In the genomic region with DNA sequence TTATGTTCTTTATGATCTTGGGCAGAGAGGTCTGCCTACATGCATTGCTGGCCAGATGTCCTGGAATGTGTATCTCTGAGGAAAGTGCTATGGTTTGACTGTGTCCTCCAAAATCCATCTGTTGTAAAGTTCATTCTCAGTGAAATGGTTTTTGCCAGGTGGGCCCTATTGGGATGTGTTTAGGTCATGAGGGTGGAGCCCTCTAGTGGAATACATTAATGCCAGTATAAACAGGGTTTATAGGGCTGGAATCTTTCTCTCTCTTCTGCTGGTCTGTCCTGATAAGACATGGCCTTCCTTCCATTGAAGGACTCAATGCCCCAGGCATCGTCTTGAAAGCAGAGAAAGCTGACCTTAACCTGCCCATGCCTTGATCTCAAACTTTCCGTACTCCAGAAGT, we compare ENCODE assay signal across 14 cellular contexts.
DNase-seq lines count a peak whose midpoint lies in the region; ATAC-seq and TF ChIP-seq lines count a peak whose summit lies in the region.
"Had no signal": no experiment of that assay in that cellular context is flagged by ENCODE, and none has a peak within 500 bp of the region (broad histone marks: within the 10 kb centered on the region; RNA-seq: fewer than 3 reads in every experiment).

No MANE protein-coding gene starts in this region.

- H2BK15ac ChIP-seq in mesendoderm (replicated peaks; ENCODE audit: low read depth) = no peak overlapping the region

- dilution Hi-C loops in mammary epithelial cell (cut with HindIII; ENCODE audit: low sequenced_read_pairs) = no loop called here

- H3K4ac ChIP-seq in mesendoderm (ENCODE audit: low read depth, low read length) = no peak overlapping the region

- no peaks in the 10 kb centered on the region for H3F3A ChIP-seq in smooth muscle cell (ENCODE audit: low read depth)

- H2BK5ac ChIP-seq in mesendoderm (ENCODE audit: low read length) = no peak overlapping the region

- no TSS peak for BruUV-seq in mammary epithelial cell (replicated peaks; lab: Mats Ljungman, UMichigan)

- H3K4me2 ChIP-seq in mammary epithelial cell (ENCODE audit: insufficient read depth, low read depth, low read length) = no peak overlapping the region
- no peak overlapping the region for H3K4me2 ChIP-seq in mesendoderm (ENCODE audit: low read length)
- no peak overlapping the region for H3K4me2 ChIP-seq in smooth muscle cell

- H3K23ac ChIP-seq in mesendoderm (ENCODE audit: low read length) = no peak overlapping the region

- H3K79me1 ChIP-seq in mesendoderm (ENCODE audit: low read length) = no peaks in the 10 kb centered on the region

- no peak overlapping the region for H4K5ac ChIP-seq in mesendoderm (ENCODE audit: low read length)

- H3K4me1 ChIP-seq in mammary epithelial cell (ENCODE audit: insufficient read depth, low read length) (no peaks in the 10 kb centered on the region), mesendoderm (ENCODE audit: control insufficient read depth, low read depth, low read length) (no peaks in the 10 kb centered on the region), smooth muscle cell (ENCODE audit: low read depth) (no peaks in the 10 kb centered on the region)
- H3K4me1 ChIP-seq: parathyroid adenoma had no signal

- H3K79me2 ChIP-seq in mammary epithelial cell (ENCODE audit: insufficient read depth, low read length) = no peaks in the 10 kb centered on the region
- no peaks in the 10 kb centered on the region for H3K79me2 ChIP-seq in mesendoderm (ENCODE audit: control insufficient read depth, insufficient read depth, low read length)
- H3K79me2 ChIP-seq in smooth muscle cell (ENCODE audit: low read depth) = no peaks in the 10 kb centered on the region
- H3K79me2 ChIP-seq: parathyroid adenoma had no signal

- in situ Hi-C loops in mammary epithelial cell (cut with MboI; ENCODE audit: low sequenced_read_pairs in 2 of 2) = no loop called here

- H3K4me3 ChIP-seq in LNCaP clone FGC (ENCODE audit: low read depth, low read length) (no peak overlapping the region), mammary epithelial cell (replicated peaks in 1 of 3; ENCODE audit: insufficient read depth in 1 of 3, low read depth in 2 of 3, low read length in 3 of 3) (no peak overlapping the region), mesendoderm (ENCODE audit: low read length) (no peak overlapping the region), smooth muscle cell (no peak overlapping the region)

- DNase-seq in NCI-H82 (lab: John Stamatoyannopoulos, UW) (peak; percentile 20), NCI-H82 treated with DMSO at 0.1 percent for 48 hours (lab: John Stamatoyannopoulos, UW; ENCODE audit: unreplicated experiment) (no peak), LNCaP clone FGC (ENCODE audit: low read depth) (no peak), mammary epithelial cell (no peak), mesendoderm (peak; percentile 45), smooth muscle cell (lab: John Stamatoyannopoulos, UW; ENCODE audit: unreplicated experiment) (no peak)
- DNase-seq: activated CD4-positive, alpha-beta T cell treated with anti-CD3 and anti-CD28 coated beads, Interleukin-2, amount 10 ng/mL, durations not matched to agents 7 days and 5 days; effector CD4-positive, alpha-beta T cell; islet precursor cell; NCI-H1048 had no signal

- H3K27me3 ChIP-seq in mammary epithelial cell (ENCODE audit: insufficient read depth, low read length) = no peaks in the 10 kb centered on the region
- no peaks in the 10 kb centered on the region for H3K27me3 ChIP-seq in mesendoderm (ENCODE audit: insufficient read depth, low read length, poor library complexity)
- no peaks in the 10 kb centered on the region for H3K27me3 ChIP-seq in smooth muscle cell (ENCODE audit: low read depth)

- intact Hi-C loops in mammary epithelial cell (cut with micrococcal nuclease) = no loop called here

- ATAC-seq in HG03571 (IDR thresholded peaks at IDR 0.05; ENCODE audit: unreplicated experiment) (no peak), HG02571 (IDR thresholded peaks at IDR 0.05; ENCODE audit: unreplicated experiment) (no peak)
- ATAC-seq: activated naive CD4-positive, alpha-beta T cell treated with anti-CD3 and anti-CD28 coated beads, Interleukin-2, amount 50 U/mL, for 72 hours had no signal

- no peak overlapping the region for H3K18ac ChIP-seq in mesendoderm (ENCODE audit: low read length)

- H3K36me3 ChIP-seq in mammary epithelial cell (ENCODE audit: insufficient read depth, low read length) = no peaks in the 10 kb centered on the region
- H3K36me3 ChIP-seq in mesendoderm (ENCODE audit: control insufficient read depth, insufficient read depth, low read length) = no peaks in the 10 kb centered on the region
- no peaks in the 10 kb centered on the region for H3K36me3 ChIP-seq in smooth muscle cell (ENCODE audit: low read depth)

- TF ChIP-seq CTCF in LNCaP clone FGC (IDR thresholded peaks at IDR 0.05; ENCODE audit: control insufficient read depth, extremely low read depth, insufficient read depth) (peak; percentile 37; the same call in 1 of the 2 replicates), mammary epithelial cell (conservative IDR thresholded peaks at IDR 0.05 in 1 of 2, IDR thresholded peaks at IDR 0.05 in 1 of 2; ENCODE audit: extremely low read depth in 1 of 2, insufficient read depth in 1 of 2, low read depth in 1 of 2, low read length in 2 of 2) (peak; percentile 31 to 50), smooth muscle cell (IDR thresholded peaks at IDR 0.05; ENCODE audit: borderline replicate concordance, insufficient read depth, poor library complexity, severe bottlenecking) (no peak)

- no peak overlapping the region for H3K56ac ChIP-seq in mesendoderm (ENCODE audit: low read length)

- no peak overlapping the region for H3K27ac ChIP-seq in mammary epithelial cell (ENCODE audit: insufficient read depth, low read depth, low read length)
- H3K27ac ChIP-seq in mesendoderm (ENCODE audit: low read depth, low read length) = no peak overlapping the region
- H3K27ac ChIP-seq in smooth muscle cell (ENCODE audit: low read depth) = no peak overlapping the region
- H3K27ac ChIP-seq: parathyroid adenoma had no signal

- H2BK120ac ChIP-seq in mesendoderm (ENCODE audit: low read depth, low read length) = no peak overlapping the region

- H2AK5ac ChIP-seq in mesendoderm (ENCODE audit: low read length) = no peak overlapping the region

- H2AFZ ChIP-seq in mammary epithelial cell (ENCODE audit: low read depth, low read length) = no peak overlapping the region
- no peak overlapping the region for H2AFZ ChIP-seq in smooth muscle cell (ENCODE audit: low read depth)
- H2AFZ ChIP-seq: parathyroid adenoma had no signal

- H4K20me1 ChIP-seq in mammary epithelial cell (ENCODE audit: insufficient read depth, low read length) (no peaks in the 10 kb centered on the region), smooth muscle cell (ENCODE audit: low read depth) (no peaks in the 10 kb centered on the region)

- H3K9ac ChIP-seq in mammary epithelial cell (ENCODE audit: insufficient read depth, low read length) = no peak overlapping the region
- H3K9ac ChIP-seq in mesendoderm (ENCODE audit: low read length) = no peak overlapping the region
- H3K9ac ChIP-seq in smooth muscle cell (ENCODE audit: low read depth) = no peak overlapping the region
- H3K9ac ChIP-seq: parathyroid adenoma had no signal

- no peaks in the 10 kb centered on the region for H3K9me3 ChIP-seq in mammary epithelial cell (replicated peaks; ENCODE audit: insufficient read depth, low read length)
- H3K9me3 ChIP-seq in smooth muscle cell (replicated peaks; ENCODE audit: low read depth) = peaks cover 14% of the 10 kb centered on the region

- H4K8ac ChIP-seq in mesendoderm (ENCODE audit: low read depth, low read length) = no peak overlapping the region

- WGBS in mammary epithelial cell (ENCODE audit: low coverage, missing lambda C conversion rate) = 17% methylated on average over 2 of the region's 2 CpGs
- WGBS in mesendoderm (ENCODE audit: extremely low coverage, insufficient coverage, low lambda C conversion rate) = no CpG with 5 or more reads among the region's 2 CpGs
- WGBS in smooth muscle cell (ENCODE audit: low lambda C conversion rate) = 38% methylated on average over 2 of the region's 2 CpGs

- CTCF ChIA-PET in mammary epithelial cell (lab: Charles Lee; ENCODE audit: low non-redundant PET) = no interaction called here

Comparison
In these comparisons a context has a peak if more than half of its experiments do, and no peak if none do; other contexts are left out.
1. DNase-seq: peak in NCI-H82 (single experiment) and mesendoderm (single experiment); none in NCI-H82 treated with DMSO at 0.1 percent for 48 hours (single experiment), LNCaP clone FGC (single experiment), mammary epithelial cell (single experiment) and smooth muscle cell (single experiment).